Comparison of ENCODE assay signal across 19 cellular contexts in genomic region chr6:11648889-11649288, GRCh38.
"Had no signal": no experiment of that assay in that cellular context is flagged by ENCODE, and none has a peak within 500 bp of the region (broad histone marks: within the 10 kb centered on the region; RNA-seq: fewer than 3 reads in every experiment).

No MANE protein-coding gene starts in this region.

- H3K4me3 Mint-ChIP-seq: dendritic cell treated with granulocyte-macrophage colony-stimulating factor and Interleukin-4, amounts not matched to agents 40 ng/mL and 50 ng/mL, for 4 days; effector memory CD8-positive, alpha-beta T cell; natural killer cell; neural crest cell had no signal

- FAIRE-seq: colon, pancreas had no signal

- H3K9me3 Mint-ChIP-seq: dendritic cell treated with granulocyte-macrophage colony-stimulating factor and Interleukin-4, amounts not matched to agents 40 ng/mL and 50 ng/mL, for 4 days; effector memory CD8-positive, alpha-beta T cell; natural killer cell had no signal

- H3K4me3 ChIP-seq: mucosa of descending colon, pancreas, smooth muscle cell, suprapubic skin, thyroid gland, upper lobe of right lung, vagina had no signal

- H3K27me3 ChIP-seq: foreskin keratinocyte, pancreas, suprapubic skin, thyroid gland, upper lobe of right lung, vagina had no signal

- H3K4me1 Mint-ChIP-seq: natural killer cell had no signal

- H3K9me3 ChIP-seq: pancreas, suprapubic skin, thyroid gland, upper lobe of right lung, vagina had no signal

- H3K27ac Mint-ChIP-seq: dendritic cell treated with granulocyte-macrophage colony-stimulating factor and Interleukin-4, amounts not matched to agents 40 ng/mL and 50 ng/mL, for 4 days; effector memory CD8-positive, alpha-beta T cell; natural killer cell; progenitor cell of endocrine pancreas had no signal

- H3K27ac ChIP-seq: foreskin keratinocyte, pancreas, suprapubic skin, thyroid gland, upper lobe of right lung, vagina had no signal

- H3K27me3 Mint-ChIP-seq: progenitor cell of endocrine pancreas had no signal

- H3K36me3 ChIP-seq: pancreas, suprapubic skin, thyroid gland, upper lobe of right lung, vagina had no signal

- ATAC-seq: effector memory CD8-positive, alpha-beta T cell; foreskin keratinocyte; mucosa of descending colon; natural killer cell; pancreas; right cardiac atrium; stimulated activated naive CD8-positive, alpha-beta T cell treated with anti-CD3 and anti-CD28 coated beads, Interleukin-15, Interleukin-2, amounts not matched to agents 100 U/mL and 50 U/mL, for 24 hours; upper lobe of right lung had no signal

- H3K4me1 ChIP-seq: pancreas, suprapubic skin had no signal

- H3K36me3 Mint-ChIP-seq: natural killer cell had no signal

- DNase-seq: effector memory CD8-positive, alpha-beta T cell; erythroblast; foreskin keratinocyte; mucosa of descending colon; natural killer cell; nucleus accumbens; pancreas; right cardiac atrium; stimulated activated CD4-positive, alpha-beta T cell treated with anti-CD3 and anti-CD28 coated beads, Interleukin-2, amount 100 ng/mL, for 48 hours; stimulated activated naive CD8-positive, alpha-beta T cell treated with anti-CD3 and anti-CD28 coated beads, Interleukin-15, Interleukin-2, amounts not matched to agents 100 U/mL and 50 U/mL, for 24 hours; thyroid gland; upper lobe of right lung had no signal

- H3K4me2 ChIP-seq: smooth muscle cell had no signal
